ENCODE assay signal across 15 cellular contexts in genomic region chr10:79020605-79021004, GRCh38. TPM values are rescaled to one million over a fixed set of nuclear protein-coding genes. Genes with fewer than 3 reads are reported as not detected.
DNase-seq lines count a peak whose midpoint lies in the region; ATAC-seq and TF ChIP-seq lines count a peak whose summit lies in the region.
"Had no signal": no experiment of that assay in that cellular context is flagged by ENCODE, and none has a peak within 500 bp of the region (broad histone marks: within the 10 kb centered on the region; RNA-seq: fewer than 3 reads in every experiment).

No MANE protein-coding gene starts in this region.

- H3K36me3 ChIP-seq in right atrium auricular region: no peaks in the 10 kb centered on the region
- no peaks in the 10 kb centered on the region for H3K36me3 ChIP-seq in heart right ventricle
- H3K36me3 ChIP-seq in esophagus squamous epithelium: no peaks in the 10 kb centered on the region
- H3K36me3 ChIP-seq in vagina: no peaks in the 10 kb centered on the region

- H3K4me3 ChIP-seq in right atrium auricular region (no peak overlapping the region), heart right ventricle (no peak overlapping the region), esophagus squamous epithelium (no peak overlapping the region), vagina (no peak overlapping the region)
- H3K4me3 ChIP-seq: A549 had no signal

- H3K27me3 Mint-ChIP-seq in activated naive CD8-positive, alpha-beta T cell treated with anti-CD3 and anti-CD28 coated beads for 36 hours: no peaks in the 10 kb centered on the region

- peaks cover 12% of the 10 kb centered on the region for H3K4me1 Mint-ChIP-seq in activated naive CD8-positive, alpha-beta T cell treated with anti-CD3 and anti-CD28 coated beads for 36 hours

- peak overlapping the region; percentile 50 to 61 for H3K27ac ChIP-seq in right atrium auricular region
- peak overlapping the region in 2 of 10 donors; percentile 25 to 56 for H3K27ac ChIP-seq in heart right ventricle
- peak overlapping the region; percentile 83 to 88 (median 86) for H3K27ac ChIP-seq in esophagus squamous epithelium
- peak overlapping the region; percentile 68 for H3K27ac ChIP-seq in vagina
- H3K27ac ChIP-seq: A549, KMS-11 had no signal

- H3K4me3 Mint-ChIP-seq in activated naive CD8-positive, alpha-beta T cell treated with anti-CD3 and anti-CD28 coated beads for 36 hours: no peak overlapping the region

- H3K9me3 ChIP-seq in right atrium auricular region (peaks cover 0 to 4% of the 10 kb centered on the region in 2 donors), heart right ventricle (peaks cover 0 to 8% (median 0%) of the 10 kb centered on the region in 11 donors), esophagus squamous epithelium (no peaks in the 10 kb centered on the region), vagina (no peaks in the 10 kb centered on the region)

- H3K36me3 Mint-ChIP-seq in activated naive CD8-positive, alpha-beta T cell treated with anti-CD3 and anti-CD28 coated beads for 36 hours: no peaks in the 10 kb centered on the region

- no peaks in the 10 kb centered on the region for H3K27me3 ChIP-seq in right atrium auricular region
- H3K27me3 ChIP-seq in heart right ventricle: no peaks in the 10 kb centered on the region
- no peaks in the 10 kb centered on the region for H3K27me3 ChIP-seq in esophagus squamous epithelium
- H3K27me3 ChIP-seq in vagina: no peaks in the 10 kb centered on the region

- intact Hi-C loops in heart right ventricle (cut with DNase I): loop anchor here in 1 of 10 donors (5.0 kb wide), 1 partner anchor 1583 kb away; no protein-coding TSS in a partner anchor
- intact Hi-C loops in esophagus squamous epithelium (cut with DNase I): no loop called here
- intact Hi-C loops in posterior vena cava (cut with DNase I): no loop called here
- intact Hi-C loops in vagina (cut with DNase I): no loop called here

- peaks cover 0 to 37% of the 10 kb centered on the region in 2 donors for H3K4me1 ChIP-seq in right atrium auricular region
- peaks cover 4 to 55% (median 17%) of the 10 kb centered on the region in 9 donors for H3K4me1 ChIP-seq in heart right ventricle
- peaks cover 15 to 78% (median 40%) of the 10 kb centered on the region in 3 donors for H3K4me1 ChIP-seq in esophagus squamous epithelium
- peaks cover 27% of the 10 kb centered on the region for H3K4me1 ChIP-seq in vagina
- H3K4me1 ChIP-seq: A549 had no signal

- DNase-seq in right atrium auricular region (ENCODE audit: low spot score) (no peak), heart right ventricle (no peak), esophagus squamous epithelium (lab: John Stamatoyannopoulos, UW) (no peak), posterior vena cava (ENCODE audit: low spot score) (peak; percentile 20), vagina (ENCODE audit: extremely low spot score in 2 of 2) (no peak)
- DNase-seq in activated naive CD8-positive, alpha-beta T cell treated with anti-CD3 and anti-CD28 coated beads for 36 hours: no peak
- DNase-seq in activated CD4-positive, alpha-beta T cell treated with anti-CD3 and anti-CD28 coated beads, Interleukin-2, amount 50 U/mL, for 4 hours: no peak
- DNase-seq: DMS 273 treated with DMSO at 0.1 percent for 48 hours, GF-D8, NCI-H1436, NCI-H2029 treated with DMSO at 0.1 percent for 48 hours, SHP77 had no signal

- H3K9me3 Mint-ChIP-seq in activated naive CD8-positive, alpha-beta T cell treated with anti-CD3 and anti-CD28 coated beads for 36 hours: peaks cover 6% of the 10 kb centered on the region

- TF ChIP-seq CTCF in right atrium auricular region (IDR thresholded peaks at IDR 0.05) (no peak), heart right ventricle (IDR thresholded peaks at IDR 0.05) (no peak), esophagus squamous epithelium (IDR thresholded peaks at IDR 0.05) (no peak), vagina (IDR thresholded peaks at IDR 0.05) (no peak)

- no peak overlapping the region for H3K27ac Mint-ChIP-seq in activated naive CD8-positive, alpha-beta T cell treated with anti-CD3 and anti-CD28 coated beads for 36 hours

- TF ChIP-seq POLR2A in esophagus squamous epithelium (IDR thresholded peaks at IDR 0.05): no peak
- TF ChIP-seq POLR2A in vagina (IDR thresholded peaks at IDR 0.05): no peak

- WGBS in heart right ventricle, 2 donors: 95 to 97% methylated on average over 6 of the region's 6 CpGs
- WGBS in esophagus squamous epithelium, 2 donors: 80 to 81% methylated on average over 2 to 6 of the region's 6 CpGs

- ATAC-seq in heart right ventricle: no peak
- ATAC-seq in HG03354 (IDR thresholded peaks at IDR 0.05; ENCODE audit: poor library complexity, severe bottlenecking, unreplicated experiment): no peak
- ATAC-seq: A549 had no signal

RNA-seq across cellular contexts. Expression of gene ZMIZ1, which starts 48.2 kb away (rescaled TPM):
- total RNA-seq in right atrium auricular region (10 to 100 TPM; 59.3 to 71.0 TPM), heart right ventricle (10 to 100 TPM; 40.4 to 61.5 (median 50.8) TPM), esophagus squamous epithelium (10 to 100 TPM; 28.2 to 79.5 (median 40.4) TPM), posterior vena cava (10 to 100 TPM; 61.5 to 62.6 TPM), vagina (61.4 TPM)
- 10 to 100 TPM; 24.2 to 26.8 TPM for polyA plus RNA-seq in heart right ventricle
- 10 to 100 TPM; 27.3 to 28.2 TPM for total RNA-seq in activated naive CD8-positive, alpha-beta T cell treated with anti-CD3 and anti-CD28 coated beads for 36 hours
